ENCODE assay signal across 27 cellular contexts in genomic region chr22:17331690-17332089, GRCh38. TPM values are rescaled to one million over a fixed set of nuclear protein-coding genes. Genes with fewer than 3 reads are reported as not detected.
DNase-seq lines count a peak whose midpoint lies in the region; ATAC-seq, FAIRE-seq and TF ChIP-seq lines count a peak whose summit lies in the region.
"Had no signal": no experiment of that assay in that cellular context is flagged by ENCODE, and none has a peak within 500 bp of the region (broad histone marks: within the 10 kb centered on the region; RNA-seq: fewer than 3 reads in every experiment).

No MANE protein-coding gene starts in this region.

- TF ChIP-seq POLR2A in HepG2 (IDR thresholded peaks at IDR 0.05; ENCODE audit: insufficient read depth in 1 of 2, low read depth in 2 of 2, low read length in 2 of 2), result no peak

- H3K27me3 ChIP-seq in liver (ENCODE audit: control insufficient read depth in 4 of 4, insufficient read depth in 4 of 4, low read length in 3 of 4), result no peaks in the 10 kb centered on the region
- peaks cover 0 to 9% of the 10 kb centered on the region in 2 experiments; a peak in 1 of 5 replicates for H3K27me3 ChIP-seq in HepG2 (ENCODE audit: control insufficient read depth in 1 of 2, insufficient read depth in 2 of 2, low read length in 2 of 2)
- no peaks in the 10 kb centered on the region for H3K27me3 ChIP-seq in neural progenitor cell
- no peaks in the 10 kb centered on the region for H3K27me3 ChIP-seq in A673 (replicated peaks; ENCODE audit: insufficient read depth, low read depth, low read length, poor library complexity)
- H3K27me3 ChIP-seq: BE2C, BLaER1 had no signal

- peaks cover 8 to 21% (median 10%) of the 10 kb centered on the region in 4 donors for H3K4me1 ChIP-seq in liver (ENCODE audit: control insufficient read depth in 4 of 4, insufficient read depth in 4 of 4, low read length in 3 of 4)
- H3K4me1 ChIP-seq in HepG2 (ENCODE audit: insufficient read depth, low read length), result no peaks in the 10 kb centered on the region
- peaks cover 4% of the 10 kb centered on the region for H3K4me1 ChIP-seq in neural progenitor cell
- no peaks in the 10 kb centered on the region for H3K4me1 ChIP-seq in A673 (ENCODE audit: insufficient read depth, low read length, poor library complexity, severe bottlenecking)
- H3K4me1 ChIP-seq: A549, BE2C had no signal

- POLR2A ChIA-PET in HepG2 (lab: Yijun Ruan, JAX) (no interaction called here), A673 (lab: Charles Lee; ENCODE audit: low non-redundant PET) (no interaction called here)

- no peak overlapping the region for H2AFZ ChIP-seq in HepG2 (ENCODE audit: low read length)
- peak overlapping the region; percentile 87 for H2AFZ ChIP-seq in neural progenitor cell (replicated peaks)

- BruUV-seq in HepG2 (replicated peaks; lab: Mats Ljungman, UMichigan), result no TSS peak
- BruUV-seq in A673 (replicated peaks; lab: Mats Ljungman, UMichigan), result no TSS peak

- whole genome bisulfite sequencing in liver, result 37% methylated on average over 9 of the region's 9 CpGs
- 58% methylated on average over 9 of the region's 9 CpGs for WGBS in HepG2 (ENCODE audit: low lambda C conversion rate)

- H3K9me3 ChIP-seq in liver (ENCODE audit: control insufficient read depth in 4 of 4, low read length in 3 of 4) (no peaks in the 10 kb centered on the region), HepG2 (ENCODE audit: low read length) (no peaks in the 10 kb centered on the region), neural progenitor cell (ENCODE audit: low read depth) (no peaks in the 10 kb centered on the region), A673 (ENCODE audit: low read depth, low read length, poor library complexity, severe bottlenecking) (no peaks in the 10 kb centered on the region)
- H3K9me3 ChIP-seq: A549, BE2C, BLaER1 had no signal

- DNase-seq in HepG2 (ENCODE audit: low spot score) (no peak), left lobe of liver (ENCODE audit: low spot score) (peak; percentile 90), neural progenitor cell (ENCODE audit: low spot score) (no peak), A673 (ENCODE audit: low spot score) (no peak)
- DNase-seq: ACHN; BE2C; C1 segment of cervical spinal cord; CD4-positive, alpha-beta memory T cell; CD4-positive, CD25-positive, alpha-beta regulatory T cell; CD8-positive, alpha-beta memory T cell; COR-L47; DMS 273 treated with DMSO at 0.1 percent for 48 hours; DMS153; DMS53; DMS79; GF-D8 had no signal

- H3K27ac Mint-ChIP-seq in neural progenitor cell, result no peak overlapping the region
- H3K27ac Mint-ChIP-seq: CD14-positive monocyte; CD4-positive, CD25-positive, alpha-beta regulatory T cell; CD8-positive, alpha-beta memory T cell had no signal

- no peaks in the 10 kb centered on the region for H3K79me2 ChIP-seq in HepG2 (ENCODE audit: insufficient read depth, low read length)
- no peaks in the 10 kb centered on the region for H3K79me2 ChIP-seq in neural progenitor cell (ENCODE audit: low read depth)

- no peak for TF ChIP-seq EP300 in HepG2 (IDR thresholded peaks at IDR 0.05; ENCODE audit: low read depth in 2 of 2, low read length in 2 of 2)
- no peak for TF ChIP-seq EP300 in HepG2 (CRISPR knock-in tag; IDR thresholded peaks at IDR 0.05; ENCODE audit: borderline replicate concordance)

- TF ChIP-seq RAD21 in liver (IDR thresholded peaks at IDR 0.05) (peak; percentile 52 to 57), HepG2 (CRISPR knock-in tag; IDR thresholded peaks at IDR 0.05) (no peak)

- H3K36me3 Mint-ChIP-seq in neural progenitor cell, result no peaks in the 10 kb centered on the region
- H3K36me3 Mint-ChIP-seq: CD14-positive monocyte; CD4-positive, alpha-beta memory T cell; CD4-positive, CD25-positive, alpha-beta regulatory T cell; CD8-positive, alpha-beta memory T cell had no signal

- peaks cover 4% of the 10 kb centered on the region for H3K27me3 Mint-ChIP-seq in neural progenitor cell (ENCODE audit: insufficient read depth, low read depth)
- H3K27me3 Mint-ChIP-seq: CD4-positive, alpha-beta memory T cell had no signal

- H3K9ac ChIP-seq in liver (ENCODE audit: low read depth in 1 of 2, low read length in 2 of 2), result no peak overlapping the region
- H3K9ac ChIP-seq in HepG2 (ENCODE audit: insufficient read depth, low read depth, low read length), result no peak overlapping the region
- H3K9ac ChIP-seq in neural progenitor cell, result no peak overlapping the region
- H3K9ac ChIP-seq: BLaER1 had no signal

- no peak for ATAC-seq in HepG2
- peak; percentile 63 for ATAC-seq in left lobe of liver
- no peak for ATAC-seq in GM19351 (IDR thresholded peaks at IDR 0.05; ENCODE audit: unreplicated experiment)
- ATAC-seq: A549 had no signal

- in situ Hi-C loops in HepG2 (cut with HindIII; ENCODE audit: extremely low pct_ligation_motif_present, low pct_unique_long_range_greater_than_20kb), result no loop called here

- H3K4me3 ChIP-seq in liver (ENCODE audit: low read depth in 1 of 3, low read length in 3 of 3), result no peak overlapping the region
- no peak overlapping the region for H3K4me3 ChIP-seq in HepG2 (replicated peaks in 1 of 3; ENCODE audit: insufficient read depth in 1 of 3, low read depth in 2 of 3, low read length in 3 of 3)
- no peak overlapping the region for H3K4me3 ChIP-seq in neural progenitor cell
- no peak overlapping the region for H3K4me3 ChIP-seq in A673 (ENCODE audit: low read depth, low read length, poor library complexity, severe bottlenecking)
- H3K4me3 ChIP-seq: A549, BLaER1 had no signal

- TF ChIP-seq CTCF in liver (IDR thresholded peaks at IDR 0.05; ENCODE audit: low read depth, low read length, missing input control), result no peak
- TF ChIP-seq CTCF in HepG2 (CRISPR knock-in tag; IDR thresholded peaks at IDR 0.05), result no peak
- no peak for TF ChIP-seq CTCF in neural progenitor cell (IDR thresholded peaks at IDR 0.05)
- TF ChIP-seq CTCF in A673 (conservative IDR thresholded peaks at IDR 0.05; ENCODE audit: low read depth, low read length), result no peak

- H3K4me3 Mint-ChIP-seq in neural progenitor cell, result no peak overlapping the region
- H3K4me3 Mint-ChIP-seq: CD14-positive monocyte; CD4-positive, alpha-beta memory T cell; CD8-positive, alpha-beta memory T cell had no signal

- H4K20me1 ChIP-seq in HepG2 (ENCODE audit: insufficient read depth, low read length) (no peaks in the 10 kb centered on the region), neural progenitor cell (ENCODE audit: low read depth) (no peaks in the 10 kb centered on the region)
- H4K20me1 ChIP-seq: BLaER1 had no signal

- intact Hi-C loops in HepG2 (cut with micrococcal nuclease; ENCODE audit: unreplicated experiment), result no loop called here
- intact Hi-C loops in A673 (cut with micrococcal nuclease; ENCODE audit: unreplicated experiment), result no loop called here

- H3K9me3 Mint-ChIP-seq in neural progenitor cell, result no peaks in the 10 kb centered on the region
- H3K9me3 Mint-ChIP-seq: CD14-positive monocyte; CD4-positive, alpha-beta memory T cell; CD4-positive, CD25-positive, alpha-beta regulatory T cell; CD8-positive, alpha-beta memory T cell had no signal

- H3F3A ChIP-seq in neural progenitor cell (ENCODE audit: low read depth), result no peaks in the 10 kb centered on the region

- no peak overlapping the region for H3K4me2 ChIP-seq in HepG2 (ENCODE audit: low read depth, low read length)
- H3K4me2 ChIP-seq in neural progenitor cell, result no peak overlapping the region
- H3K4me2 ChIP-seq: A549, BLaER1 had no signal

- H3K36me3 ChIP-seq in liver (ENCODE audit: control insufficient read depth in 4 of 4, insufficient read depth in 3 of 4, low read depth in 1 of 4, low read length in 3 of 4), result no peaks in the 10 kb centered on the region
- no peaks in the 10 kb centered on the region for H3K36me3 ChIP-seq in HepG2 (replicated peaks in 1 of 2; ENCODE audit: control insufficient read depth in 1 of 2, insufficient read depth in 2 of 2, low read length in 2 of 2)
- H3K36me3 ChIP-seq in neural progenitor cell, result no peaks in the 10 kb centered on the region
- no peaks in the 10 kb centered on the region for H3K36me3 ChIP-seq in A673 (ENCODE audit: insufficient read depth, low read length, poor library complexity, severe bottlenecking)
- H3K36me3 ChIP-seq: BE2C, BLaER1 had no signal

- no peak for FAIRE-seq in HepG2 (lab: Jason Lieb, UNC)
- FAIRE-seq: A549, G401.6, GM12891, GM19239 had no signal

- CTCF ChIA-PET in HepG2 (lab: Yijun Ruan, JAX; ENCODE audit: low intra/inter-chr PET ratio, low total read pairs) (no interaction called here), A673 (lab: Charles Lee) (no interaction called here)

- H3K27ac ChIP-seq in liver (ENCODE audit: low read depth in 1 of 2, low read length in 2 of 2) (peak overlapping the region; percentile 73 to 92), HepG2 (ENCODE audit: extremely low read length, insufficient read depth, low read length) (no peak overlapping the region), neural progenitor cell (no peak overlapping the region), A673 (ENCODE audit: low read depth, low read length, poor library complexity, severe bottlenecking) (no peak overlapping the region)
- H3K27ac ChIP-seq: 22Rv1, A549, BLaER1 had no signal

- peaks cover 5% of the 10 kb centered on the region for H3K4me1 Mint-ChIP-seq in neural progenitor cell
- H3K4me1 Mint-ChIP-seq: CD4-positive, alpha-beta memory T cell; CD4-positive, CD25-positive, alpha-beta regulatory T cell; CD8-positive, alpha-beta memory T cell had no signal

RNA-seq across cellular contexts. Expression of gene CECR2, which starts 37.6 kb away (rescaled TPM):
- total RNA-seq in liver (1 to 10 TPM; 2.1 to 9.7 TPM), HepG2 (2016; rRNA removed; fragmentation: Illumina TruSeq; extraction: Trizol) (not detected in 2 replicates), left lobe of liver (12.0 TPM), neural progenitor cell (ENCODE audit: low replicate concordance) (67.8 and 72.8 TPM in 2 replicates), A673 (2021) (4.1 and 6.6 TPM in 2 replicates)
- polyA plus RNA-seq in liver (1 to 10 TPM; 1.8 to 2.0 TPM), HepG2 (2011; rRNA removed) (0.01 TPM in 1 of 2 replicates, not detected in the other)
- total RNA-seq in HepG2 (2016; cell fraction: cytosol; rRNA removed; fragmentation: Illumina TruSeq; extraction: Trizol; ENCODE audit: low read depth), result not detected in 2 replicates
- not detected in 2 replicates for total RNA-seq in HepG2 (2016; cell fraction: insoluble cytoplasmic fraction; rRNA removed; fragmentation: Illumina TruSeq; extraction: Trizol)
- not detected in 2 replicates for total RNA-seq in HepG2 (2016; cell fraction: membrane; rRNA removed; fragmentation: Illumina TruSeq; extraction: Trizol)
- not detected in 2 replicates for total RNA-seq in HepG2 (2016; cell fraction: nucleus; rRNA removed; fragmentation: Illumina TruSeq; extraction: Trizol)
- not detected in 2 replicates for polyA plus RNA-seq in HepG2 (2011; cell fraction: cytosol; rRNA removed)
- polyA plus RNA-seq in HepG2 (2011; cell fraction: nucleus; rRNA removed), result 0.03 and 0.05 TPM in 2 replicates
- polyA plus RNA-seq in HepG2 (2012), result not detected in 2 replicates
- not detected in 2 replicates for polyA plus RNA-seq in HepG2 (2016; cell fraction: cytosol; fragmentation: Illumina TruSeq; extraction: Trizol; ENCODE audit: low read depth)
- polyA plus RNA-seq in HepG2 (2016; cell fraction: insoluble cytoplasmic fraction; fragmentation: Illumina TruSeq; extraction: Trizol; ENCODE audit: low read depth), result not detected in 2 replicates
- polyA plus RNA-seq in HepG2 (2016; cell fraction: membrane; fragmentation: Illumina TruSeq; extraction: Trizol; ENCODE audit: low read depth), result not detected in 2 replicates
- not detected in 2 replicates for polyA plus RNA-seq in HepG2 (2016; cell fraction: nucleus; fragmentation: Illumina TruSeq; extraction: Trizol; ENCODE audit: insufficient read depth, low read depth)
- polyA minus RNA-seq in HepG2 (2011; rRNA and poly(A)+ RNA removed; ENCODE audit: low replicate concordance), result 0.02 and 0.04 TPM in 2 replicates
- polyA minus RNA-seq in HepG2 (2011; cell fraction: cytosol; rRNA and poly(A)+ RNA removed), result not detected in 2 replicates
- not detected in 2 replicates for polyA minus RNA-seq in HepG2 (2011; cell fraction: nucleus; rRNA and poly(A)+ RNA removed)
- total RNA-seq: A172; CD4-positive, alpha-beta memory T cell; CD4-positive, CD25-positive, alpha-beta regulatory T cell; CD8-positive, alpha-beta memory T cell had no signal
- polyA plus RNA-seq: AG04450; CD4-positive, alpha-beta memory T cell; CD4-positive, CD25-positive, alpha-beta regulatory T cell; CD8-positive, alpha-beta memory T cell had no signal

Comparison
In these comparisons a context has a peak if more than half of its experiments do, and no peak if none do; other contexts are left out.
1. H3K27ac ChIP-seq: peak in liver (2 of 2); none in HepG2 (single experiment), neural progenitor cell (single experiment) and A673 (single experiment).